In the genomic region with DNA sequence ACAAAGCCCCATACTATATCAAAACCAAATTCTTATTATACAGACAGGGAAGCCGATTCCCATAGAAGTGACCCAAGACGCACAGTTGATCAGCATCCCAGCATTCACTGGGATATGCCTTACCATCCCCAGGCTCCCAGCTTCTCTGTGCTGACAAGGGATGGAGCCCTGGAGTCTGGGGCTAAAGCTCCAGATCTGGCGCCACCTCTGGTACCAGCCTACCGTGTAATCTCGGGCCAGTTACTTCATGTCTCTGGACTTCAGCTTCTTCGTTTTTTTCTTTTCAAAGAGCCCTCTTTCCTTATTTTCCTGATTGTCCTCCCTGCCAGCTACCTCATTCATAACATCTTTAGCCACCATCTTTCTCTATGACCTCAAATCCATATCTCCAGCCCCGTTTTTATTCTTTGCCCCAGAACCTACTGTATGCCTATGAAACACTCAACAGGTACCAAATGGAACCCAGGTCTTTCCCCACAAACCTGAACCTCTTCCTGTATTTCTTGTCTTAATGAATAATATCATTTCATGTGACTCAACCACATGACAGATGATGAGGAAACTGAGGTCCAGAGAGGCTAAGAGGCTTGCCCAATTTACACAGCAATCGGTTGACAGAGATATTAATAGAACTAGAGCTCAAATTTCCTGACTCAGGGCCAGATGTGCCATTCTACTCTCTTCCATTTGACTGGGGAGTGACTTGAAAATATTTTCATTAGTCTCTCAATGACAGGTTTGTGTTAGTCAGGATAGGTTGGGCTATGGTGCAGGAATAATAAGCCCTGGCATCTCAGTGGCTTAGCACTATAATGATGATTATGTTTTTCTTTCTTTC, we compare ENCODE assay signal across 1 cellular context.
TF ChIP-seq lines count a peak whose summit lies in the region.

No MANE protein-coding gene starts in this region.

TF ChIP-seq in WTC11, 78 proteins besides CTCF, POLR2A, EP300 and RAD21 (continued from another document):
- TF ChIP-seq, protein P1, sequence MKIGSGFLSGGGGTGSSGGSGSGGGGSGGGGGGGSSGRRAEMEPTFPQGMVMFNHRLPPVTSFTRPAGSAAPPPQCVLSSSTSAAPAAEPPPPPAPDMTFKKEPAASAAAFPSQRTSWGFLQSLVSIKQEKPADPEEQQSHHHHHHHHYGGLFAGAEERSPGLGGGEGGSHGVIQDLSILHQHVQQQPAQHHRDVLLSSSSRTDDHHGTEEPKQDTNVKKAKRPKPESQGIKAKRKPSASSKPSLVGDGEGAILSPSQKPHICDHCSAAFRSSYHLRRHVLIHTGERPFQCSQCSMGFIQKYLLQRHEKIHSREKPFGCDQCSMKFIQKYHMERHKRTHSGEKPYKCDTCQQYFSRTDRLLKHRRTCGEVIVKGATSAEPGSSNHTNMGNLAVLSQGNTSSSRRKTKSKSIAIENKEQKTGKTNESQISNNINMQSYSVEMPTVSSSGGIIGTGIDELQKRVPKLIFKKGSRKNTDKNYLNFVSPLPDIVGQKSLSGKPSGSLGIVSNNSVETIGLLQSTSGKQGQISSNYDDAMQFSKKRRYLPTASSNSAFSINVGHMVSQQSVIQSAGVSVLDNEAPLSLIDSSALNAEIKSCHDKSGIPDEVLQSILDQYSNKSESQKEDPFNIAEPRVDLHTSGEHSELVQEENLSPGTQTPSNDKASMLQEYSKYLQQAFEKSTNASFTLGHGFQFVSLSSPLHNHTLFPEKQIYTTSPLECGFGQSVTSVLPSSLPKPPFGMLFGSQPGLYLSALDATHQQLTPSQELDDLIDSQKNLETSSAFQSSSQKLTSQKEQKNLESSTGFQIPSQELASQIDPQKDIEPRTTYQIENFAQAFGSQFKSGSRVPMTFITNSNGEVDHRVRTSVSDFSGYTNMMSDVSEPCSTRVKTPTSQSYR (CRISPR knock-in tag; IDR thresholded peaks at IDR 0.05) = no peak
- TF ChIP-seq SMAD4 (CRISPR knock-in tag; IDR thresholded peaks at IDR 0.05) (no peak), FOXJ3 (CRISPR knock-in tag; IDR thresholded peaks at IDR 0.05; ENCODE audit: borderline replicate concordance) (no peak)
